In the genomic region with DNA sequence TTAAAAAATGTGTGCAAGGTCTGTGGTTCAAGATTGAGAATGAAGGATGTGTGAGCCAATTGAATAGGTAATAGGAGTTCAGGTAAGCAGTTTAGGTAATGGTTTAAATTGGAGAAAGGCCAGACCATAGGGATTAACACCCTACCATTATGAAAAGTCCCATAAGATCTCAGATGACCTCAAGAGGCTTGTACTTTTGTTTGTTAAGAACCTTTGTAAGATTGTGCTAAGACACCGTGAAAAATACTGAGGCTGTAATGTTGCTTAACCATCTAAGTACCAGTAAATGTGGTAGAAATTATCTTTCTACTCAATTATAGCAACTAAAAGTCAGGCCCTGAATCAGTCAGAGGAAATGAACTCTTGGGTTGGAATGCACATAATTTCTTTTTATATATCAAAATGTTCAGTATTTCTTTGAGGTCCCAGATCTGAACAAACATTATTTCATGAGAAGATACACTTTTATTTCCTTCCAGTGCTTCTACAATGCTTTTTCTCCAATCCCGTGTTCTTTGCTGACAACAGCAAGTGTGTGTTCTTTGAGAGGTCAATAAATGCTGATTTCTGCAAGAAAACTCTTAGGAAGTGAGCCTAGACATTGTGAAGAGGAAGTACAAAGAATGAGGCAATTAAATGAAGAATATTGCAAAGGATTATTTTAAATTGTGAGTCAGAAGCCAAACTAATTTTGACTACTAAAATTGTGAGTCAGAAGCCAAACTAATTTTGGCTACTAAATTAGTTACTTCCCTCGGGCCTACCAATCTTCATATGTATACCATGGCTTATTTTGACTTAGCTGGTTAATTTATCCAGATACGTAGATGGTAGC, we compare ENCODE assay signal across 1 cellular context.
TF ChIP-seq lines count a peak whose summit lies in the region.

No MANE protein-coding gene starts in this region.

TF ChIP-seq in IMR-90, 13 proteins besides CTCF, POLR2A, EP300 and RAD21:
- TF ChIP-seq CEBPB (IDR thresholded peaks at IDR 0.05; ENCODE audit: low read depth, low read length) (peak; percentile 46; the same call in 1 of the 2 replicates), MAFK (IDR thresholded peaks at IDR 0.05; ENCODE audit: low read depth, low read length) (peak; percentile 57), MAZ (IDR thresholded peaks at IDR 0.05; ENCODE audit: borderline replicate concordance, low read depth, low read length) (no peak), NFE2L2 (IDR thresholded peaks at IDR 0.05; ENCODE audit: low read depth, low read length) (no peak), CHD1 (IDR thresholded peaks at IDR 0.05; ENCODE audit: low read depth, low read length) (no peak), MXI1 (IDR thresholded peaks at IDR 0.05; ENCODE audit: borderline replicate concordance, low read depth, low read length) (no peak)
